ENCODE assay signal across 27 cellular contexts in genomic region chr13:73547239-73547638, GRCh38.
"Had no signal": no experiment of that assay in that cellular context is flagged by ENCODE, and none has a peak within 500 bp of the region (broad histone marks: within the 10 kb centered on the region; RNA-seq: fewer than 3 reads in every experiment).

No MANE protein-coding gene starts in this region.

- H3K27me3 ChIP-seq: esophagus muscularis mucosa, neutrophil, pancreas, right lobe of liver, testis, tibial artery had no signal

- H3K36me3 ChIP-seq: esophagus muscularis mucosa, heart right ventricle, neutrophil, pancreas, right lobe of liver, tibial artery had no signal

- H3K27ac ChIP-seq: dorsolateral prefrontal cortex, esophagus muscularis mucosa, heart right ventricle, neutrophil, pancreas, right lobe of liver, testis, tibial artery had no signal

- H3K4me3 ChIP-seq: dorsolateral prefrontal cortex, esophagus muscularis mucosa, heart right ventricle, lung, mucosa of descending colon, pancreas, right lobe of liver, testis, tibial artery had no signal

- DNase-seq: dorsolateral prefrontal cortex; effector CD4-positive, alpha-beta T cell; foreskin melanocyte; glutamatergic neuron; heart right ventricle; hippocampal formation; immature natural killer cell; islet precursor cell; mesenchymal stem cell; mucosa of descending colon; naive B cell; pancreas; right lobe of liver; small intestine; stimulated activated CD4-positive, alpha-beta T cell treated with anti-CD3 and anti-CD28 coated beads, Interleukin-12 subunit alpha, Interleukin-12 subunit beta, amount 100 ng/mL, for 4 hours; stimulated activated CD4-positive, alpha-beta T cell treated with anti-CD3 and anti-CD28 coated beads, Interleukin-1b, Interleukin-23, amount 100 ng/mL, for 48 hours; stimulated activated CD4-positive, alpha-beta T cell treated with anti-CD3 and anti-CD28 coated beads, Interleukin-4, amount 100 ng/mL, for 1 hour; stimulated activated naive CD8-positive, alpha-beta T cell treated with anti-CD3 and anti-CD28 coated beads, Interleukin-15, Interleukin-2, amounts not matched to agents 100 U/mL and 50 U/mL, for 24 hours; substantia nigra; testis; tibial artery had no signal

- H3K9me3 ChIP-seq: esophagus muscularis mucosa, heart right ventricle, mucosa of descending colon, neutrophil, pancreas, right lobe of liver, testis, tibial artery had no signal

- H3K4me1 ChIP-seq: heart right ventricle, right lobe of liver, testis, tibial artery had no signal

- ATAC-seq: heart right ventricle; left lobe of liver; mucosa of descending colon; natural killer cell treated with Interleukin-12 subunit alpha and Interleukin-12 subunit beta and Interleukin-15 and Interleukin-18, amount 100 ng/mL, for 72 hours; pancreas; right lobe of liver; stimulated activated memory B cell treated with anti-CD40 and anti-IgM and Interleukin-4, amounts not matched to agents 10 μg/mL and 1 μg/mL and 100 μg/mL, for 72 hours; stimulated activated naive CD8-positive, alpha-beta T cell treated with anti-CD3 and anti-CD28 coated beads, Interleukin-15, Interleukin-2, amounts not matched to agents 100 U/mL and 50 U/mL, for 24 hours had no signal
